18 cellular contexts compared by ENCODE assay signal in the genomic region with DNA sequence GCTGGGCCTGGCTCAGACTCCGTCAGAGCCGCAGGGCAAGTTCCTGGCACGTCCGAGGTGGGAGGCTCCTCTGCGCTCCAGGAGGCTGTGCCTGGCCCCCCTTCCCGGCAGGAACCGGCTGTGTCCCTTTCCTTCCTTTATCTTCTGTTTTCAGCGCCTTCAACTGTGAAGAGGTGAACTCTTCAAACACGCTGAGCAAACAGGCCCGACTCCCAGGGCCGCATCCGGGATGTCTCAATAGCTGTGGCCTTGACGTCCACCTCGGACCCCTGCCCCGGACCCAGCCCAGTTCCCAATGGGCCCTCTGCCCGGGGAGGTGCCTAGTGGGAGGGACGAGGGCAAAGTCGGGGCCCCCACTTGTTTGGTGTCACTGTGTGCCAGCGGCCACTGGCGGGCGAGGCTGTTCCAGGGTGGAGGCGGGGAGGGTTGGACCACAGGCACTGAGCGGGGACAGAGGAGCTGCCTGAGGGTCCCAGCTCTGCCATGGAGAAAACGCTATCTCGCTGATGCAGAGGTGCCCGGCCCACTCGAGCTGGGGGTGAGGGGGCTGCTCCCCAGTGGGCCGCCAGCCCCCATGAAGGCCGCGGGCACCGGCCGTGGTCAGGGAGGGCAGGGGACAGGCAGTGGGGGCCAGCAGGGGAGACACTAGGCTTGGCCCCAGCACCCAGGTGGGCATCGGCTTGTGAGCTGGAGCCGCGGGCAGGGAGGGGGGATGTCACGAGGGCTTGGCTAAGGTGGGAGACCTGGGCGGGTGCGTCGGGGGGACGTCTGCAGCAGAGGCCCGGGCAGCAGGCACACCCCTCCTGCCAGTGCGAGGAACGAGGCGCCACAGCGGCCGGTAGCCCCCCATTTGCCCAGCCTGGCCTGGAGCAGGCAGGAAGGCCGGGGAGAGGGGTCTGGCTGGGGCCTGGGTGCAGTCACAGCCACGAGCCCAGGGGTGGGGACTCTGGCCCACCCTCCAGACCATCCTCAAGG. TPM values are rescaled to one million over a fixed set of nuclear protein-coding genes. Genes with fewer than 3 reads are reported as not detected.
DNase-seq lines count a peak whose midpoint lies in the region; ATAC-seq and TF ChIP-seq lines count a peak whose summit lies in the region.
"Had no signal": no experiment of that assay in that cellular context is flagged by ENCODE, and none has a peak within 500 bp of the region (broad histone marks: within the 10 kb centered on the region; RNA-seq: fewer than 3 reads in every experiment).

No MANE protein-coding gene starts in this region.

- no peaks in the 10 kb centered on the region for H3K9me2 ChIP-seq in Karpas-422 (replicated peaks; ENCODE audit: insufficient read depth, low read length)

- DNase-seq in 8988T: peak; percentile 29
- DNase-seq in H7: peak; percentile 50
- peak; percentile 36 for DNase-seq in endodermal cell
- peak; percentile 50 for DNase-seq in lower lobe of right lung
- no peak for DNase-seq in activated CD4-positive, alpha-beta T cell treated with anti-CD3 and anti-CD28 coated beads, Interleukin-2, amount 10 ng/mL, durations not matched to agents 24 days and 14 days
- no peak for DNase-seq in Karpas-422
- DNase-seq in DMS 273 treated with DMSO at 0.1 percent for 48 hours (lab: John Stamatoyannopoulos, UW): no peak
- DNase-seq: activated CD8-positive, alpha-beta memory T cell treated with anti-CD3 and anti-CD28 coated beads for 24 hours; amygdala; COR-L47; HFFc6; NCI-H1092 had no signal

- no peaks in the 10 kb centered on the region for H3K79me2 ChIP-seq in Karpas-422 (ENCODE audit: low read length)

- no peaks in the 10 kb centered on the region for H3K36me3 Mint-ChIP-seq in endodermal cell (ENCODE audit: low read depth)
- H3K36me3 Mint-ChIP-seq in activated CD4-positive, alpha-beta T cell treated with anti-CD3 and anti-CD28 coated beads, Interleukin-2, amount 10 ng/mL, durations not matched to agents 24 days and 14 days (ENCODE audit: low read depth): no peaks in the 10 kb centered on the region

- TF ChIP-seq CTCF in endodermal cell (conservative IDR thresholded peaks at IDR 0.05) (no peak), lower lobe of right lung (IDR thresholded peaks at IDR 0.05) (no peak)

- H3K27me3 ChIP-seq in H7 (ENCODE audit: control insufficient read depth, insufficient read depth, low read length) (no peaks in the 10 kb centered on the region), endodermal cell (ENCODE audit: control insufficient read depth, insufficient read depth, low read length, poor library complexity, severe bottlenecking) (peaks cover 3% of the 10 kb centered on the region), lower lobe of right lung (ENCODE audit: low read depth) (peaks cover 60% of the 10 kb centered on the region), Karpas-422 (ENCODE audit: low read length) (no peaks in the 10 kb centered on the region)

- H2AFZ ChIP-seq in Karpas-422 (ENCODE audit: low read length): no peak overlapping the region

- H3K9ac ChIP-seq in endodermal cell (ENCODE audit: extremely low read depth, low read length, poor library complexity, severe bottlenecking) (no peak overlapping the region), Karpas-422 (ENCODE audit: low read length) (no peak overlapping the region)

- no peak overlapping the region for H3K4me3 Mint-ChIP-seq in endodermal cell
- no peak overlapping the region for H3K4me3 Mint-ChIP-seq in activated CD4-positive, alpha-beta T cell treated with anti-CD3 and anti-CD28 coated beads, Interleukin-2, amount 10 ng/mL, durations not matched to agents 24 days and 14 days
- H3K4me3 Mint-ChIP-seq: activated T-helper 17 cell treated with anti-CD3 and anti-CD28 coated beads, Interleukin-2, amount 50 U/mL, for 72 hours; HFFc6 had no signal

- H3K4me1 Mint-ChIP-seq in endodermal cell: no peaks in the 10 kb centered on the region
- H3K4me1 Mint-ChIP-seq in activated CD4-positive, alpha-beta T cell treated with anti-CD3 and anti-CD28 coated beads, Interleukin-2, amount 10 ng/mL, durations not matched to agents 24 days and 14 days: no peaks in the 10 kb centered on the region
- H3K4me1 Mint-ChIP-seq: activated T-helper 17 cell treated with anti-CD3 and anti-CD28 coated beads, Interleukin-2, amount 50 U/mL, for 72 hours had no signal

- H3K4me1 ChIP-seq in endodermal cell (ENCODE audit: control insufficient read depth, insufficient read depth, low read length): no peaks in the 10 kb centered on the region
- no peaks in the 10 kb centered on the region for H3K4me1 ChIP-seq in lower lobe of right lung
- no peaks in the 10 kb centered on the region for H3K4me1 ChIP-seq in Karpas-422 (ENCODE audit: low read length)

- peaks cover 8% of the 10 kb centered on the region for H3K27me3 Mint-ChIP-seq in endodermal cell (ENCODE audit: insufficient read depth)
- no peaks in the 10 kb centered on the region for H3K27me3 Mint-ChIP-seq in activated CD4-positive, alpha-beta T cell treated with anti-CD3 and anti-CD28 coated beads, Interleukin-2, amount 10 ng/mL, durations not matched to agents 24 days and 14 days

- no peak overlapping the region for H3K27ac ChIP-seq in endodermal cell (ENCODE audit: low read depth, low read length)
- H3K27ac ChIP-seq in lower lobe of right lung: no peak overlapping the region
- H3K27ac ChIP-seq in Karpas-422 (ENCODE audit: low read length): no peak overlapping the region
- H3K27ac ChIP-seq: coronary artery, epithelial cell of prostate, ovary had no signal

- intact Hi-C loops in lower lobe of right lung (cut with DNase I): no loop called here
- intact Hi-C loops in activated CD4-positive, alpha-beta T cell treated with anti-CD3 and anti-CD28 coated beads, Interleukin-2, amount 10 ng/mL, durations not matched to agents 24 days and 14 days (cut with micrococcal nuclease): no loop called here

- no peaks in the 10 kb centered on the region for H4K20me1 ChIP-seq in Karpas-422 (ENCODE audit: insufficient read depth, low read depth, low read length)

- H3K9me3 ChIP-seq in endodermal cell (ENCODE audit: control insufficient read depth, low read length): no peaks in the 10 kb centered on the region
- no peaks in the 10 kb centered on the region for H3K9me3 ChIP-seq in lower lobe of right lung
- no peaks in the 10 kb centered on the region for H3K9me3 ChIP-seq in Karpas-422 (ENCODE audit: low read length)
- H3K9me3 ChIP-seq: ovary had no signal

- peaks cover 1% of the 10 kb centered on the region for H3K9me3 Mint-ChIP-seq in endodermal cell
- H3K9me3 Mint-ChIP-seq in activated CD4-positive, alpha-beta T cell treated with anti-CD3 and anti-CD28 coated beads, Interleukin-2, amount 10 ng/mL, durations not matched to agents 24 days and 14 days: no peaks in the 10 kb centered on the region
- H3K9me3 Mint-ChIP-seq: activated T-helper 17 cell treated with anti-CD3 and anti-CD28 coated beads, Interleukin-2, amount 50 U/mL, for 72 hours; HFFc6 had no signal

- H3K4me3 ChIP-seq in H7 (ENCODE audit: insufficient read depth, low read depth, low read length) (no peak overlapping the region), endodermal cell (ENCODE audit: low read length) (no peak overlapping the region), lower lobe of right lung (no peak overlapping the region), Karpas-422 (ENCODE audit: low read length) (no peak overlapping the region)
- H3K4me3 ChIP-seq: coronary artery, K562, ovary had no signal

- no peak overlapping the region for H3K27ac Mint-ChIP-seq in endodermal cell
- H3K27ac Mint-ChIP-seq in activated CD4-positive, alpha-beta T cell treated with anti-CD3 and anti-CD28 coated beads, Interleukin-2, amount 10 ng/mL, durations not matched to agents 24 days and 14 days: no peak overlapping the region
- H3K27ac Mint-ChIP-seq: activated T-helper 17 cell treated with anti-CD3 and anti-CD28 coated beads, Interleukin-2, amount 50 U/mL, for 72 hours; HFFc6 had no signal

- ATAC-seq in lower lobe of right lung (peak; percentile 42 to 70), HG03432 (IDR thresholded peaks at IDR 0.05; ENCODE audit: unreplicated experiment) (no peak)
- ATAC-seq: activated T-helper 17 cell treated with anti-CD3 and anti-CD28 coated beads, Interleukin-2, amount 50 U/mL, for 72 hours; K562 had no signal

- H3K36me3 ChIP-seq in H7 (replicated peaks; ENCODE audit: control insufficient read depth, insufficient read depth, low read length) (no peaks in the 10 kb centered on the region), endodermal cell (ENCODE audit: control insufficient read depth, insufficient read depth, low read length) (no peaks in the 10 kb centered on the region), lower lobe of right lung (no peaks in the 10 kb centered on the region), Karpas-422 (ENCODE audit: insufficient read depth, low read length) (no peaks in the 10 kb centered on the region)
- H3K36me3 ChIP-seq: ovary had no signal

- H3K4me2 ChIP-seq in Karpas-422 (ENCODE audit: low read depth, low read length, poor library complexity, severe bottlenecking): no peak overlapping the region

- WGBS in endodermal cell (ENCODE audit: insufficient coverage in 1 of 2, insufficient read length in 1 of 2), 2 experiments: 81 to 88% methylated on average over 30 to 48 of the region's 48 CpGs

RNA-seq across cellular contexts. Expression of gene MUC5B, which starts 2.7 kb away (rescaled TPM):
- under 0.01 and 0.07 TPM in 2 replicates for total RNA-seq in H7 (2014; rRNA removed; shearing (Covaris generic))
- total RNA-seq in endodermal cell: not detected
- polyA plus RNA-seq in endodermal cell (2013, experiment 1 of 2): 0.04 TPM
- 0.04 TPM for polyA plus RNA-seq in endodermal cell (2013, experiment 2 of 2)
- total RNA-seq in lower lobe of right lung: 57.5 TPM
- total RNA-seq in activated CD4-positive, alpha-beta T cell treated with anti-CD3 and anti-CD28 coated beads, Interleukin-2, amount 10 ng/mL, durations not matched to agents 24 days and 14 days: not detected in 2 replicates
- under 0.01 and 0.04 TPM in 2 replicates for total RNA-seq in Karpas-422 (2014; rRNA removed; shearing (Covaris generic); ENCODE audit: low replicate concordance)
- total RNA-seq: activated T-helper 17 cell treated with anti-CD3 and anti-CD28 coated beads, Interleukin-2, amount 50 U/mL, for 72 hours; HFFc6 had no signal

Comparison
In these comparisons a context has a peak if more than half of its experiments do, and no peak if none do; other contexts are left out.
1. DNase-seq: peak in 8988T (single experiment), H7 (single experiment), endodermal cell (single experiment) and lower lobe of right lung (single experiment); none in activated CD4-positive, alpha-beta T cell treated with anti-CD3 and anti-CD28 coated beads, Interleukin-2, amount 10 ng/mL, durations not matched to agents 24 days and 14 days (single experiment), Karpas-422 (single experiment) and DMS 273 treated with DMSO at 0.1 percent for 48 hours (single experiment).
2. RNA of gene MUC5B, which starts 2.7 kb away (total RNA-seq): 57.5 TPM in lower lobe of right lung (single experiment); under 0.01 to 0.04 TPM in Karpas-422, not detected in endodermal cell, under 0.01 to 0.07 TPM in H7 and not detected in activated CD4-positive, alpha-beta T cell treated with anti-CD3 and anti-CD28 coated beads, Interleukin-2, amount 10 ng/mL, durations not matched to agents 24 days and 14 days; every median in the first group is over 10 times any median in the second.